ENCODE assay signal across 19 cellular contexts in the genomic region with DNA sequence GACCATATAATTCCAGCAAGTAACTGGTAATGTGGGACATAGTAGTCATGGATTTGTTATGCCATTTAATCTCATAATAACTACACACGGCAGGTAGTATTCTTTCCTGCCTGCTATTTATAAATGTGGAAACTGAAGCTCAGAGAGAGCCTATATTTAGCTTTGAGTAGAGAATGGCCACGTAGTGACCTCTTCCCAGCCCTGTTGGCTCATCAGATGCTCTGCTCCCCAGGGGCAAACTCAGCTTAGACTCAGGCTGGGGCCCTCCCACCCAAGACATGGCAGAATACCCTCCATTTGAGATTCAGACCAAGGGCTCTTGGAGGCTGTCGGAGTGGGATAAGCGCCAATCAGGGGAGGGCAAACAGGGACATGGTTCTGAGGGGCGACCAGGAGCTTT.
"Had no signal": no experiment of that assay in that cellular context is flagged by ENCODE, and none has a peak within 500 bp of the region (broad histone marks: within the 10 kb centered on the region; RNA-seq: fewer than 3 reads in every experiment).

No MANE protein-coding gene starts in this region.

- H3K27me3 ChIP-seq: body of pancreas, hepatocyte, testis, upper lobe of left lung had no signal

- H2AFZ ChIP-seq: hepatocyte had no signal

- H3K4me2 ChIP-seq: hepatocyte, SK-N-SH had no signal

- H3K4me3 ChIP-seq: body of pancreas, esophagus muscularis mucosa, hepatocyte, lung, testis, upper lobe of left lung had no signal

- H3K36me3 Mint-ChIP-seq: activated CD4-positive, alpha-beta memory T cell treated with anti-CD3 and anti-CD28 coated beads for 36 hours; activated naive CD8-positive, alpha-beta T cell treated with anti-CD3 and anti-CD28 coated beads, Interleukin-2, amount 10 ng/mL, durations not matched to agents 7 days and 5 days; natural killer cell treated with Interleukin-12 subunit alpha and Interleukin-12 subunit beta and Interleukin-15 and Interleukin-18, amount 100 ng/mL, for 72 hours had no signal

- H3K4me1 ChIP-seq: testis had no signal

- H3K79me2 ChIP-seq: hepatocyte had no signal

- ATAC-seq: body of pancreas; left colon; natural killer cell treated with Interleukin-12 subunit alpha and Interleukin-12 subunit beta and Interleukin-15 and Interleukin-18, amount 100 ng/mL, for 72 hours; stimulated activated naive CD8-positive, alpha-beta T cell treated with anti-CD3 and anti-CD28 coated beads, Interleukin-15, amount 100 ng/mL, for 72 hours had no signal

- H3K36me3 ChIP-seq: esophagus muscularis mucosa, upper lobe of left lung had no signal

- H3K4me3 Mint-ChIP-seq: activated CD4-positive, alpha-beta memory T cell treated with anti-CD3 and anti-CD28 coated beads for 36 hours; activated naive CD8-positive, alpha-beta T cell treated with anti-CD3 and anti-CD28 coated beads, Interleukin-2, amount 10 ng/mL, durations not matched to agents 7 days and 5 days; dendritic cell treated with granulocyte-macrophage colony-stimulating factor and Interleukin-4, amounts not matched to agents 40 ng/mL and 50 ng/mL, for 4 days; natural killer cell treated with Interleukin-12 subunit alpha and Interleukin-12 subunit beta and Interleukin-15 and Interleukin-18, amount 100 ng/mL, for 72 hours; stimulated activated naive CD8-positive, alpha-beta T cell treated with anti-CD3 and anti-CD28 coated beads, Interleukin-15, amount 100 ng/mL, for 72 hours; T-helper 2 cell treated with Interferon-gamma antibody and Interleukin-4, amounts not matched to agents 5 μg/mL and 100 μg/mL, for 36 hours had no signal

- H3K27ac ChIP-seq: body of pancreas, esophagus muscularis mucosa, hepatocyte, testis, upper lobe of left lung had no signal

- DNase-seq: activated CD4-positive, alpha-beta memory T cell treated with anti-CD3 and anti-CD28 coated beads for 36 hours; activated CD4-positive, alpha-beta T cell treated with anti-CD3 and anti-CD28 coated beads for 4 hours; activated naive CD4-positive, alpha-beta T cell; activated naive CD8-positive, alpha-beta T cell treated with anti-CD3 and anti-CD28 coated beads, Interleukin-2, amount 10 ng/mL, durations not matched to agents 7 days and 5 days; activated T-cell treated with anti-CD3 and anti-CD28 coated beads for 4 hours; body of pancreas; cerebellar nuclear complex; effector memory CD4-positive, alpha-beta T cell; left colon; SK-N-SH; stimulated activated naive CD8-positive, alpha-beta T cell treated with anti-CD3 and anti-CD28 coated beads, Interleukin-15, amount 100 ng/mL, for 72 hours; testis; upper lobe of left lung had no signal

- H3K9me3 Mint-ChIP-seq: activated CD4-positive, alpha-beta memory T cell treated with anti-CD3 and anti-CD28 coated beads for 36 hours; activated naive CD8-positive, alpha-beta T cell treated with anti-CD3 and anti-CD28 coated beads, Interleukin-2, amount 10 ng/mL, durations not matched to agents 7 days and 5 days; dendritic cell treated with granulocyte-macrophage colony-stimulating factor and Interleukin-4, amounts not matched to agents 40 ng/mL and 50 ng/mL, for 4 days; natural killer cell treated with Interleukin-12 subunit alpha and Interleukin-12 subunit beta and Interleukin-15 and Interleukin-18, amount 100 ng/mL, for 72 hours; stimulated activated naive CD8-positive, alpha-beta T cell treated with anti-CD3 and anti-CD28 coated beads, Interleukin-15, amount 100 ng/mL, for 72 hours; T-helper 2 cell treated with Interferon-gamma antibody and Interleukin-4, amounts not matched to agents 5 μg/mL and 100 μg/mL, for 36 hours had no signal

- H3K9me3 ChIP-seq: body of pancreas, esophagus muscularis mucosa, SK-N-SH, testis, upper lobe of left lung had no signal

- H3K9ac ChIP-seq: SK-N-SH had no signal

- H3K27ac Mint-ChIP-seq: activated CD4-positive, alpha-beta memory T cell treated with anti-CD3 and anti-CD28 coated beads for 36 hours; activated naive CD8-positive, alpha-beta T cell treated with anti-CD3 and anti-CD28 coated beads, Interleukin-2, amount 10 ng/mL, durations not matched to agents 7 days and 5 days; dendritic cell treated with granulocyte-macrophage colony-stimulating factor and Interleukin-4, amounts not matched to agents 40 ng/mL and 50 ng/mL, for 4 days; natural killer cell treated with Interleukin-12 subunit alpha and Interleukin-12 subunit beta and Interleukin-15 and Interleukin-18, amount 100 ng/mL, for 72 hours; stimulated activated naive CD8-positive, alpha-beta T cell treated with anti-CD3 and anti-CD28 coated beads, Interleukin-15, amount 100 ng/mL, for 72 hours; T-helper 2 cell treated with Interferon-gamma antibody and Interleukin-4, amounts not matched to agents 5 μg/mL and 100 μg/mL, for 36 hours had no signal
